In the genomic region with DNA sequence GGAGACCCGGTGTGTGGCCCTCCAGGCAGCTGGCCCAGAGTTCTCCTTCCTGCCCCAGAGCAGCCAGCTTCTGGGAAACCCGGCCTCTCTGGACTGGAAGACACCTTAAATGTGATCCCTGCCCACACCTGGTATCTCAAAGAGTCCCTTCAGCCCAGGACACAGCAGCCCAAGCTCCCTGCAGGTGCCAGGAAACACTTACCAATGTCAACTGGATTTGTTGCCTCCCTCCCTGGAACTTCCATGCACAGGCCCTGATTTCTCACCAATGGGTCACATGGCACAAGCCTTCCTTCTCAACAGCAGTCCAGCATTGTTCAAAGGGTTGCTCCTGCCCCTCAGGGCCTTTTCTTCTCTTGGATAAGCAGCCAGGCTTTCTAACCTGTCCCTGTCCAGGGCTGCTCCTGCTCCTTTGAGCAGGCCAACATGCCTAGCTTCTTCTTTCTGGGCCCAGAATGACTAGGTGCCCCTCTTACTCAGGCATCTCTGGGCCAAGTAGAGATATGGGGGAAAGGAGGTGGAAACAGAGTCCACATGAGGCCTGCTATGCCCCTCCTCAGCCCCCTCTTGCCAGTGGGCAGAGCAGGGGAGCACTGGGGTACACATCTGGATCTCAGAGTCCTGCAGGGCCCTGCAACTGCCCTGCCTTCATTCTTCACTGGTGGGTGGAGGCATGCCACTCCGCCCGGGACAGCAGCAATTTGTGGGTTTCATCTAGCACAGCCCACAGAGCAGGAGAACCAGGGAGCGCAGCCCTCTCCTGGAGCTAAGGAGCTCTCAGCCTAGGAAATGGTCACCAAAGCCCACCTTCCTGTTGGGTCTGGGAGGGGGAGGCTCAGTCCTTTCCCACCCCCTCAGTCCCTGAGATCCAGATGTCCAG, we compare ENCODE assay signal across 11 cellular contexts. TPM values are rescaled to one million over a fixed set of nuclear protein-coding genes. Genes with fewer than 3 reads are reported as not detected.
DNase-seq lines count a peak whose midpoint lies in the region; ATAC-seq and TF ChIP-seq lines count a peak whose summit lies in the region.
"Had no signal": no experiment of that assay in that cellular context is flagged by ENCODE, and none has a peak within 500 bp of the region (broad histone marks: within the 10 kb centered on the region; RNA-seq: fewer than 3 reads in every experiment).

No MANE protein-coding gene starts in this region.

- no peak for TF ChIP-seq POLR2A in heart left ventricle (IDR thresholded peaks at IDR 0.05)

- H3K27ac ChIP-seq in heart left ventricle (peak overlapping the region in 11 of 12 donors; percentile 29 to 92 (median 64)), upper lobe of right lung (peak overlapping the region; percentile 71)

- H3K27ac Mint-ChIP-seq in chondrocyte (ENCODE audit: unreplicated experiment): peak overlapping the region; percentile 27
- peak overlapping the region; percentile 63 for H3K27ac Mint-ChIP-seq in mesothelial cell of epicardium

- no peak overlapping the region for H3K4me3 ChIP-seq in heart left ventricle
- H3K4me3 ChIP-seq in upper lobe of right lung: no peak overlapping the region

- ATAC-seq in heart left ventricle: peak in 3 of 4 donors; percentile 4 to 19 (median 12)
- ATAC-seq in Right ventricle myocardium inferior: no peak
- peak; percentile 4 for ATAC-seq in upper lobe of right lung
- ATAC-seq in GM21526 (IDR thresholded peaks at IDR 0.05; ENCODE audit: low FRiP score, unreplicated experiment): no peak

- WGBS in heart left ventricle, 4 donors: 72 to 74% (median 74%) methylated on average over 5 of the region's 5 CpGs

- peak in 1 of 5 donors; percentile 43 for DNase-seq in heart left ventricle
- DNase-seq in Right ventricle myocardium inferior (ENCODE audit: missing footprints): no peak
- no peak for DNase-seq in chondrocyte (ENCODE audit: low spot score)
- DNase-seq in mesothelial cell of epicardium (ENCODE audit: low spot score in 2 of 2, unreplicated experiment in 2 of 2): no peak
- DNase-seq in upper lobe of right lung: no peak
- no peak for DNase-seq in HCEC 1CT
- no peak for DNase-seq in SKM-1 treated with dmso at 0.1 percent for 144 hours (lab: John Stamatoyannopoulos, UW; ENCODE audit: unreplicated experiment)
- DNase-seq: cerebellar nuclear complex, NCI-H1436, RPMI8226 had no signal

- H3K4me1 ChIP-seq in heart left ventricle (peaks cover 23 to 77% (median 71%) of the 10 kb centered on the region in 12 donors), upper lobe of right lung (peaks cover 65% of the 10 kb centered on the region)

- H3K4me1 Mint-ChIP-seq in chondrocyte (ENCODE audit: low read depth) (peaks cover 35% of the 10 kb centered on the region), mesothelial cell of epicardium (peaks cover 63% of the 10 kb centered on the region)

- H3K27me3 ChIP-seq in heart left ventricle (no peaks in the 10 kb centered on the region), upper lobe of right lung (no peaks in the 10 kb centered on the region)

- H3K27me3 Mint-ChIP-seq in chondrocyte (ENCODE audit: low read depth) (no peaks in the 10 kb centered on the region), mesothelial cell of epicardium (ENCODE audit: low read depth) (no peaks in the 10 kb centered on the region)

- intact Hi-C loops in heart left ventricle (cut with DNase I): loop anchor here in 2 of 10 donors (5.0 to 10.0 kb wide), 2 partner anchors 33 to 86 kb away; partner anchors contain the start of gene ANP32A (in 1 of the 2)
- intact Hi-C loops in Right ventricle myocardium inferior (cut with DNase I): no loop called here
- intact Hi-C loops in upper lobe of right lung (cut with DNase I): no loop called here

- H3K36me3 ChIP-seq in heart left ventricle: peaks cover 0 to 41% (median 31%) of the 10 kb centered on the region in 9 donors
- H3K36me3 ChIP-seq in upper lobe of right lung: peaks cover 26% of the 10 kb centered on the region

- H3K9me3 ChIP-seq in heart left ventricle (no peaks in the 10 kb centered on the region), upper lobe of right lung (no peaks in the 10 kb centered on the region)

- H3K36me3 Mint-ChIP-seq in chondrocyte (ENCODE audit: low read depth) (peaks cover 8% of the 10 kb centered on the region), mesothelial cell of epicardium (peaks cover 11% of the 10 kb centered on the region)

- H3K9me3 Mint-ChIP-seq in chondrocyte (ENCODE audit: low read depth): no peaks in the 10 kb centered on the region
- H3K9me3 Mint-ChIP-seq in mesothelial cell of epicardium: no peaks in the 10 kb centered on the region

- TF ChIP-seq CTCF in heart left ventricle (IDR thresholded peaks at IDR 0.05): no peak
- TF ChIP-seq CTCF in chondrocyte (IDR thresholded peaks at IDR 0.05): no peak
- TF ChIP-seq CTCF in mesothelial cell of epicardium (IDR thresholded peaks at IDR 0.05; ENCODE audit: unreplicated experiment): no peak
- TF ChIP-seq CTCF in upper lobe of right lung (IDR thresholded peaks at IDR 0.05): no peak

- no peak overlapping the region for H3K4me3 Mint-ChIP-seq in chondrocyte (ENCODE audit: unreplicated experiment)
- H3K4me3 Mint-ChIP-seq in mesothelial cell of epicardium: no peak overlapping the region

RNA-seq across cellular contexts. Expression of gene ANP32A, which starts 31.4 kb away (rescaled TPM):
- total RNA-seq in heart left ventricle (100 to 1,000 TPM in 8 of 9 donors, 10 to 100 TPM in 1; 55.7 to 202 (median 142) TPM), Right ventricle myocardium inferior (134 TPM), chondrocyte (112 to 117 TPM (median 116 TPM) in 3 replicates), mesothelial cell of epicardium (179 to 188 TPM (median 183 TPM) in 3 replicates), upper lobe of right lung (114 TPM)
- polyA plus RNA-seq in heart left ventricle: 100 to 1,000 TPM; 134 to 195 TPM

Comparison
In these comparisons a context has a peak if more than half of its experiments do, and no peak if none do; other contexts are left out.
1. ATAC-seq: peak in heart left ventricle (3 of 4) and upper lobe of right lung (single experiment); none in Right ventricle myocardium inferior (single experiment) and GM21526 (single experiment).